ENCODE assay signal across 22 cellular contexts in genomic region chr5:40987349-40987748, GRCh38.
DNase-seq lines count a peak whose midpoint lies in the region; ATAC-seq and TF ChIP-seq lines count a peak whose summit lies in the region.
"Had no signal": no experiment of that assay in that cellular context is flagged by ENCODE, and none has a peak within 500 bp of the region (broad histone marks: within the 10 kb centered on the region; RNA-seq: fewer than 3 reads in every experiment).

No MANE protein-coding gene starts in this region.

- TF ChIP-seq RAD21 in IMR-90 (IDR thresholded peaks at IDR 0.05; ENCODE audit: low read length) = no peak

- H3K79me1 ChIP-seq in IMR-90 (ENCODE audit: low read depth in 1 of 2, low read length in 2 of 2) = no peaks in the 10 kb centered on the region

- no peak overlapping the region for H3K4me2 ChIP-seq in IMR-90 (ENCODE audit: low read depth, low read length)
- H3K4me2 ChIP-seq: BLaER1 had no signal

- H3K9me1 ChIP-seq in IMR-90 (ENCODE audit: insufficient read depth, low read length) = peaks cover 13% of the 10 kb centered on the region

- CTCF ChIA-PET in IMR-90 (lab: Yijun Ruan, JAX) = interaction anchor here (0.8 kb wide), 1 partner anchor 83 kb away, joined by 4 read pairs; no protein-coding TSS in a partner anchor

- no peaks in the 10 kb centered on the region for H4K20me1 ChIP-seq in IMR-90 (ENCODE audit: insufficient read depth, low read length)
- H4K20me1 ChIP-seq: BLaER1 had no signal

- H2BK120ac ChIP-seq in IMR-90 (ENCODE audit: low read depth, low read length) = peak overlapping the region; percentile 94

- H3K36me3 ChIP-seq in IMR-90 (ENCODE audit: control insufficient read depth, insufficient read depth, low read length) (no peaks in the 10 kb centered on the region), SJSA1 (no peaks in the 10 kb centered on the region), esophagus muscularis mucosa (no peaks in the 10 kb centered on the region), right atrium auricular region (no peaks in the 10 kb centered on the region)
- H3K36me3 ChIP-seq: BE2C, BLaER1 had no signal

- TF ChIP-seq EP300 in esophagus muscularis mucosa (IDR thresholded peaks at IDR 0.05) = no peak

- no peaks in the 10 kb centered on the region for H3K27me3 ChIP-seq in IMR-90 (ENCODE audit: control insufficient read depth, insufficient read depth, low read length)
- no peaks in the 10 kb centered on the region for H3K27me3 ChIP-seq in SJSA1 (replicated peaks)
- H3K27me3 ChIP-seq in esophagus muscularis mucosa = no peaks in the 10 kb centered on the region
- no peaks in the 10 kb centered on the region for H3K27me3 ChIP-seq in right atrium auricular region
- H3K27me3 ChIP-seq: BE2C, BLaER1 had no signal

- peak overlapping the region; percentile 72; the same call in 1 of the 2 replicates for H3K4ac ChIP-seq in IMR-90 (ENCODE audit: low read depth, low read length)

- DNase-seq in IMR-90 = no peak
- no peak for DNase-seq in SJSA1 (ENCODE audit: low read depth in 1 of 2, low spot score in 2 of 2)
- DNase-seq in esophagus muscularis mucosa (ENCODE audit: extremely low spot score) = peak; percentile 10
- DNase-seq in right atrium auricular region (ENCODE audit: low spot score) = no peak
- DNase-seq in HPDE6-E6E7 (ENCODE audit: extremely low spot score) = no peak
- DNase-seq: 8988T; ACHN; BE2C; C1 segment of cervical spinal cord; CD4-positive, alpha-beta memory T cell; CD4-positive, CD25-positive, alpha-beta regulatory T cell; CD8-positive, alpha-beta memory T cell; COR-L47; DMS 273 treated with DMSO at 0.1 percent for 48 hours; DMS153; DMS53; DMS79; DND-41; EL; GDM1 had no signal

- POLR2A ChIA-PET in IMR-90 (lab: Charles Lee; ENCODE audit: unreplicated experiment) = interaction anchor here (0.6 kb wide), 1 partner anchor 86 kb away, joined by 3 read pairs; no protein-coding TSS in a partner anchor

- H3K27ac ChIP-seq in IMR-90 (ENCODE audit: insufficient read depth, low read length) (no peak overlapping the region), SJSA1 (0 out of 2 replicates have a peak overlapping the region, but pooled peaks have one; percentile 11), esophagus muscularis mucosa (replicated peaks in 1 of 4) (no peak overlapping the region), right atrium auricular region (no peak overlapping the region)
- H3K27ac ChIP-seq: BLaER1 had no signal

- TF ChIP-seq CTCF in IMR-90 (conservative IDR thresholded peaks at IDR 0.05; ENCODE audit: low read depth, low read length) = no peak
- no peak for TF ChIP-seq CTCF in esophagus muscularis mucosa (IDR thresholded peaks at IDR 0.05)
- TF ChIP-seq CTCF in right atrium auricular region (IDR thresholded peaks at IDR 0.05) = no peak

- peak overlapping the region; percentile 28; the same call in 1 of the 2 replicates for H4K5ac ChIP-seq in IMR-90 (ENCODE audit: low read depth, low read length)

- no peak overlapping the region for H3K56ac ChIP-seq in IMR-90 (ENCODE audit: extremely low read depth, insufficient read depth, low read length)

- no peak overlapping the region for H3K9ac ChIP-seq in IMR-90 (ENCODE audit: low read depth, low read length)
- H3K9ac ChIP-seq: BLaER1 had no signal

- in situ Hi-C loops in IMR-90 (cut with MboI; ENCODE audit: low sequenced_read_pairs) = no loop called here

- peak overlapping the region; percentile 91; the same call in 1 of the 2 replicates for H4K91ac ChIP-seq in IMR-90 (ENCODE audit: insufficient read depth, low read depth, low read length)

- intact Hi-C loops in IMR-90 (cut with micrococcal nuclease) = loop anchor here (10.0 kb wide), 1 partner anchor 267 kb away; no protein-coding TSS in a partner anchor
- intact Hi-C loops in esophagus muscularis mucosa (cut with DNase I) = no loop called here

- H3K4me1 ChIP-seq in IMR-90 (ENCODE audit: control insufficient read depth, insufficient read depth, low read length) (peaks cover 27% of the 10 kb centered on the region), SJSA1 (replicated peaks) (peaks cover 75% of the 10 kb centered on the region), esophagus muscularis mucosa (peaks cover under 1 to 23% (median 15%) of the 10 kb centered on the region in 4 donors), right atrium auricular region (peaks cover 0 to 19% of the 10 kb centered on the region in 2 donors)
- H3K4me1 ChIP-seq: BE2C, BLaER1 had no signal

- BruUV-seq in IMR-90 (replicated peaks; lab: Mats Ljungman, UMichigan) = no TSS peak

- no peak for TF ChIP-seq POLR2A in IMR-90 (IDR thresholded peaks at IDR 0.05; ENCODE audit: low read depth, low read length)
- no peak for TF ChIP-seq POLR2A in esophagus muscularis mucosa (IDR thresholded peaks at IDR 0.05; ENCODE audit: low read depth)

- H4K8ac ChIP-seq in IMR-90 (ENCODE audit: low read depth in 2 of 2, low read length in 2 of 2) = peak overlapping the region in 1 of 2 experiments; percentile 36; a peak in 2 of 4 replicates

- peak overlapping the region; percentile 86 for H2BK20ac ChIP-seq in IMR-90 (ENCODE audit: low read depth, low read length)

- H3K9me3 ChIP-seq in IMR-90 (ENCODE audit: control insufficient read depth, insufficient read depth, low read length) = peaks cover 2% of the 10 kb centered on the region; the same call in 1 of the 2 replicates
- H3K9me3 ChIP-seq in SJSA1 (replicated peaks) = peaks cover 7% of the 10 kb centered on the region
- H3K9me3 ChIP-seq in esophagus muscularis mucosa = peaks cover 0 to 10% (median 7%) of the 10 kb centered on the region in 4 donors
- no peaks in the 10 kb centered on the region for H3K9me3 ChIP-seq in right atrium auricular region
- H3K9me3 ChIP-seq: BE2C, BLaER1 had no signal

- no peak overlapping the region for H3K14ac ChIP-seq in IMR-90 (replicated peaks; ENCODE audit: low read depth, low read length)

- no peak overlapping the region for H2AK9ac ChIP-seq in IMR-90 (replicated peaks; ENCODE audit: low read depth, low read length, poor library complexity)

- no peak overlapping the region; the same call in 1 of the 3 replicates for H2BK15ac ChIP-seq in IMR-90 (ENCODE audit: low read depth, low read length)

- no peak overlapping the region for H2AFZ ChIP-seq in IMR-90 (replicated peaks; ENCODE audit: low read length, poor library complexity)

- dilution Hi-C loops in IMR-90 (cut with HindIII; ENCODE audit: low sequenced_read_pairs, unreplicated experiment) = no loop called here

- H3K18ac ChIP-seq in IMR-90 (ENCODE audit: low read depth, low read length) = peak overlapping the region; percentile 87; the same call in 1 of the 2 replicates

- no peak for ATAC-seq in IMR-90 (ENCODE audit: low read depth)
- ATAC-seq: GM12878 had no signal

- H2AK5ac ChIP-seq in IMR-90 (ENCODE audit: low read depth, low read length) = peak overlapping the region; percentile 62; the same call in 1 of the 2 replicates

- peak overlapping the region; percentile 96 for H2BK5ac ChIP-seq in IMR-90 (ENCODE audit: low read depth, low read length, poor library complexity, severe bottlenecking)

- H3K23ac ChIP-seq in IMR-90 (ENCODE audit: low read depth, low read length) = no peak overlapping the region

- H3K4me3 ChIP-seq in IMR-90 (ENCODE audit: insufficient read depth, low read depth, low read length) (no peak overlapping the region), SJSA1 (no peak overlapping the region), esophagus muscularis mucosa (no peak overlapping the region), right atrium auricular region (no peak overlapping the region)
- H3K4me3 ChIP-seq: BLaER1, GM12878 had no signal

TF ChIP-seq in IMR-90, 13 proteins besides CTCF, POLR2A, EP300 and RAD21:
- TF ChIP-seq MAZ (IDR thresholded peaks at IDR 0.05; ENCODE audit: borderline replicate concordance, low read depth, low read length) (no peak), BHLHE40 (IDR thresholded peaks at IDR 0.05; ENCODE audit: low read depth, low read length) (no peak), NFE2L2 (IDR thresholded peaks at IDR 0.05; ENCODE audit: low read depth, low read length) (no peak), RFX5 (IDR thresholded peaks at IDR 0.05; ENCODE audit: low read depth, low read length) (no peak), SMC3 (IDR thresholded peaks at IDR 0.05; ENCODE audit: low read depth, low read length) (no peak)
- TF ChIP-seq, protein P1, sequence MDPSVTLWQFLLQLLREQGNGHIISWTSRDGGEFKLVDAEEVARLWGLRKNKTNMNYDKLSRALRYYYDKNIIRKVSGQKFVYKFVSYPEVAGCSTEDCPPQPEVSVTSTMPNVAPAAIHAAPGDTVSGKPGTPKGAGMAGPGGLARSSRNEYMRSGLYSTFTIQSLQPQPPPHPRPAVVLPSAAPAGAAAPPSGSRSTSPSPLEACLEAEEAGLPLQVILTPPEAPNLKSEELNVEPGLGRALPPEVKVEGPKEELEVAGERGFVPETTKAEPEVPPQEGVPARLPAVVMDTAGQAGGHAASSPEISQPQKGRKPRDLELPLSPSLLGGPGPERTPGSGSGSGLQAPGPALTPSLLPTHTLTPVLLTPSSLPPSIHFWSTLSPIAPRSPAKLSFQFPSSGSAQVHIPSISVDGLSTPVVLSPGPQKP (IDR thresholded peaks at IDR 0.05; ENCODE audit: borderline replicate concordance, low read depth, low read length) = no peak
